ENCODE assay signal across 11 cellular contexts in genomic region chr1:25703671-25704637, GRCh38.
DNase-seq lines count a peak whose midpoint lies in the region; ATAC-seq and TF ChIP-seq lines count a peak whose summit lies in the region.
"Had no signal": no experiment of that assay in that cellular context is flagged by ENCODE, and none has a peak within 500 bp of the region (broad histone marks: within the 10 kb centered on the region; RNA-seq: fewer than 3 reads in every experiment).

No MANE protein-coding gene starts in this region.

- no peak for TF ChIP-seq CTCF in right lobe of liver (IDR thresholded peaks at IDR 0.05)
- TF ChIP-seq CTCF in uterus (IDR thresholded peaks at IDR 0.05): no peak
- TF ChIP-seq CTCF in brain microvascular endothelial cell (IDR thresholded peaks at IDR 0.05; ENCODE audit: low read depth, low read length, missing control alignments): no peak

- TF ChIP-seq POLR2A in right lobe of liver (IDR thresholded peaks at IDR 0.05) (no peak), uterus (IDR thresholded peaks at IDR 0.05) (no peak)

- peak overlapping the region in 1 of 3 donors; percentile 17 for H3K27ac ChIP-seq in right lobe of liver
- peak overlapping the region; percentile 53 to 90 for H3K27ac ChIP-seq in uterus
- H3K27ac ChIP-seq in brain microvascular endothelial cell: no peak overlapping the region
- H3K27ac ChIP-seq: ovary had no signal

- 81% methylated on average over 7 of the region's 11 CpGs for WGBS in right lobe of liver (ENCODE audit: insufficient coverage, low coverage, low lambda C conversion rate, missing lambda C conversion rate)

- H3K27me3 ChIP-seq in right lobe of liver (no peaks in the 10 kb centered on the region), uterus (no peaks in the 10 kb centered on the region), brain microvascular endothelial cell (replicated peaks) (no peaks in the 10 kb centered on the region)
- H3K27me3 ChIP-seq: ovary had no signal

- H3K9me3 ChIP-seq in right lobe of liver: no peaks in the 10 kb centered on the region
- no peaks in the 10 kb centered on the region for H3K9me3 ChIP-seq in uterus
- H3K9me3 ChIP-seq: ovary had no signal

- no peaks in the 10 kb centered on the region for H3K36me3 ChIP-seq in right lobe of liver
- H3K36me3 ChIP-seq in uterus: no peaks in the 10 kb centered on the region
- no peaks in the 10 kb centered on the region for H3K36me3 ChIP-seq in brain microvascular endothelial cell (replicated peaks)
- H3K36me3 ChIP-seq: ovary had no signal

- DNase-seq in activated gamma-delta T cell treated with Interleukin-2 at 50 U/mL for 16 hours: peak; percentile 16
- no peak for DNase-seq in activated gamma-delta T cell (lab: John Stamatoyannopoulos, UW)
- peak; percentile 30 for DNase-seq in activated naive CD4-positive, alpha-beta T cell treated with anti-CD3 and anti-CD28 coated beads, Interleukin-2, amount 50 U/mL, for 16 hours
- DNase-seq in right lobe of liver: no peak
- DNase-seq in uterus: no peak
- DNase-seq in brain microvascular endothelial cell: no peak
- DNase-seq in NCI-H1417 treated with DMSO at 0.1 percent for 48 hours (lab: John Stamatoyannopoulos, UW): no peak
- DNase-seq: activated B cell treated with CpG ODN at 0.5 μM for 24 hours, cerebellar nuclear complex had no signal

- peaks cover 0 to 12% (median 0%) of the 10 kb centered on the region in 4 donors for H3K4me1 ChIP-seq in right lobe of liver
- peaks cover 16 to 23% of the 10 kb centered on the region in 2 donors for H3K4me1 ChIP-seq in uterus

- in situ Hi-C loops in brain microvascular endothelial cell (cut with HindIII; ENCODE audit: low pct_ligation_motif_present, low sequenced_read_pairs): no loop called here

- peak; percentile 54 to 71 (median 61) for ATAC-seq in right lobe of liver
- no peak for ATAC-seq in GM18498 (IDR thresholded peaks at IDR 0.05; ENCODE audit: unreplicated experiment)

- intact Hi-C loops in right lobe of liver (cut with DNase I): no loop called here
- intact Hi-C loops in uterus (cut with DNase I; ENCODE audit: low total_unique reads): no loop called here

- H3K4me3 ChIP-seq in right lobe of liver: no peak overlapping the region
- no peak overlapping the region for H3K4me3 ChIP-seq in uterus
- H3K4me3 ChIP-seq in brain microvascular endothelial cell (ENCODE audit: low read depth, low read length): no peak overlapping the region
- H3K4me3 ChIP-seq: ovary had no signal

Comparison
In these comparisons a context has a peak if more than half of its experiments do, and no peak if none do; other contexts are left out.
1. DNase-seq: peak in activated gamma-delta T cell treated with Interleukin-2 at 50 U/mL for 16 hours (single experiment) and activated naive CD4-positive, alpha-beta T cell treated with anti-CD3 and anti-CD28 coated beads, Interleukin-2, amount 50 U/mL, for 16 hours (single experiment); none in activated gamma-delta T cell (single experiment), right lobe of liver (0 of 3), uterus (0 of 2), brain microvascular endothelial cell (single experiment) and NCI-H1417 treated with DMSO at 0.1 percent for 48 hours (single experiment).